In the genomic region with DNA sequence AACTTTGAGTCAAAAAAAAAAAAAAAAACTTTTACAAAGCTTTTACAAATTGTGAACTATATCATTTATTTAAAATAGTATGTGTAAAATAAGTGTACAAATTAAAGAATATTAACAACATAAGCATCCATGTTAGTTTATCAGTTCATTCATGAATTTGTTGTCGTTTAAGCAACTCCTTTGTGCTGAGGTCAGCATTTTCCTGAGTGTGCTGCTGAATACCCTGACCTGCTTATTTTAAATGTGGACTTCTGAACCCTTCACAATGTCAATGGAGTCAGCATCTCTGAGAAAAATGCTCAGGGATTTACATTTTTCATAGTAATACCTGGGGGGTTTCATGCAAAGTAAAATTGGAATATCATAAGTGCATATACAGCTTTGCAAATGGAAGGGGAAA, we compare ENCODE assay signal across 22 cellular contexts.
A peak's percentile ranks its signal among the peaks of the same experiment; 100 is the strongest.
DNase-seq lines count a peak whose midpoint lies in the region; ATAC-seq, FAIRE-seq and TF ChIP-seq lines count a peak whose summit lies in the region.
"Had no signal": no experiment of that assay in that cellular context is flagged by ENCODE, and none has a peak within 500 bp of the region (broad histone marks: within the 10 kb centered on the region; RNA-seq: fewer than 3 reads in every experiment).

No MANE protein-coding gene starts in this region.

- H3K4me3 ChIP-seq in A549 (no peak overlapping the region), K562 (no peak overlapping the region), HepG2 (replicated peaks in 1 of 3; ENCODE audit: insufficient read depth in 1 of 3, low read depth in 2 of 3, low read length in 3 of 3) (no peak overlapping the region)
- H3K4me3 ChIP-seq: BLaER1 treated with 17β-estradiol and CSF1 and Interleukin-3, amounts not matched to agents 10 nM and 100 nM; GM23338 had no signal

- H3K36me3 ChIP-seq in K562 (ENCODE audit: control insufficient read depth, insufficient read depth, low read length), result no peaks in the 10 kb centered on the region
- H3K36me3 ChIP-seq in HepG2 (replicated peaks in 1 of 2; ENCODE audit: control insufficient read depth in 1 of 2, insufficient read depth in 2 of 2, low read length in 2 of 2), result no peaks in the 10 kb centered on the region
- H3K36me3 ChIP-seq: BLaER1 treated with 17β-estradiol and CSF1 and Interleukin-3, amounts not matched to agents 10 nM and 100 nM had no signal

- intact Hi-C loops in K562 (cut with micrococcal nuclease) (no loop called here), HepG2 (cut with micrococcal nuclease; ENCODE audit: unreplicated experiment) (no loop called here), Calu3 (cut with micrococcal nuclease; ENCODE audit: unreplicated experiment) (no loop called here)

- H3K9me3 Mint-ChIP-seq in mesothelial cell of epicardium, result no peaks in the 10 kb centered on the region
- no peaks in the 10 kb centered on the region for H3K9me3 Mint-ChIP-seq in Calu3 (ENCODE audit: low read depth, unreplicated experiment)
- H3K9me3 Mint-ChIP-seq: CD8-positive, alpha-beta T cell; GM23338; HFFc6 had no signal

- H3K27me3 Mint-ChIP-seq in mesothelial cell of epicardium (ENCODE audit: low read depth) (no peaks in the 10 kb centered on the region), Calu3 (ENCODE audit: unreplicated experiment) (no peaks in the 10 kb centered on the region)
- H3K27me3 Mint-ChIP-seq: IgD-negative memory B cell had no signal

- H3K4me2 ChIP-seq in A549, result no peak overlapping the region
- no peak overlapping the region for H3K4me2 ChIP-seq in K562 (ENCODE audit: insufficient read depth, low read length)
- H3K4me2 ChIP-seq in HepG2 (ENCODE audit: low read depth, low read length), result no peak overlapping the region
- H3K4me2 ChIP-seq: BLaER1 treated with 17β-estradiol and CSF1 and Interleukin-3, amounts not matched to agents 10 nM and 100 nM; GM23338 had no signal

- ATAC-seq in A549 (no peak), K562 (no peak), HepG2 (no peak), HG03442 (IDR thresholded peaks at IDR 0.05; ENCODE audit: unreplicated experiment) (no peak)
- ATAC-seq: CD8-positive, alpha-beta T cell; GM23338; HCT116 had no signal

- H4K20me1 ChIP-seq in K562 (replicated peaks; ENCODE audit: control insufficient read depth, insufficient read depth, low read length) (no peaks in the 10 kb centered on the region), HepG2 (ENCODE audit: insufficient read depth, low read length) (no peaks in the 10 kb centered on the region)
- H4K20me1 ChIP-seq: BLaER1 treated with 17β-estradiol and CSF1 and Interleukin-3, amounts not matched to agents 10 nM and 100 nM had no signal

- no peak overlapping the region for H2AFZ ChIP-seq in K562 (ENCODE audit: low read depth, low read length)
- no peak overlapping the region for H2AFZ ChIP-seq in HepG2 (ENCODE audit: low read length)
- H2AFZ ChIP-seq: GM23338 had no signal

- TF ChIP-seq CTCF in A549 (IDR thresholded peaks at IDR 0.05) (no peak), K562 (IDR thresholded peaks at IDR 0.05 in 2 of 3, conservative IDR thresholded peaks at IDR 0.05 in 1 of 3; ENCODE audit: insufficient read depth in 2 of 3, low read depth in 1 of 3, low read length in 3 of 3) (no peak), HepG2 (CRISPR knock-in tag; IDR thresholded peaks at IDR 0.05) (no peak), mesothelial cell of epicardium (IDR thresholded peaks at IDR 0.05; ENCODE audit: unreplicated experiment) (no peak), Calu3 (IDR thresholded peaks at IDR 0.05; ENCODE audit: unreplicated experiment) (no peak)

- in situ Hi-C loops in K562 (cut with MboI), result no loop called here
- in situ Hi-C loops in HepG2 (cut with HindIII; ENCODE audit: extremely low pct_ligation_motif_present, low pct_unique_long_range_greater_than_20kb), result no loop called here

- no peak overlapping the region for H3K27ac ChIP-seq in A549
- H3K27ac ChIP-seq in K562 (ENCODE audit: extremely low read depth, low read depth, low read length), result no peak overlapping the region
- H3K27ac ChIP-seq in HepG2 (ENCODE audit: extremely low read length, insufficient read depth, low read length), result no peak overlapping the region
- H3K27ac ChIP-seq: 22Rv1; BLaER1 treated with 17β-estradiol and CSF1 and Interleukin-3, amounts not matched to agents 10 nM and 100 nM; HL-60 had no signal

- no TSS peak for BruUV-seq in K562 (replicated peaks; lab: Mats Ljungman, UMichigan)
- no TSS peak for BruUV-seq in HepG2 (replicated peaks; lab: Mats Ljungman, UMichigan)
- BruUV-seq in Calu3 (replicated peaks; lab: Mats Ljungman, UMichigan), result no TSS peak

- H3K4me1 ChIP-seq in A549, result peaks cover 25% of the 10 kb centered on the region
- H3K4me1 ChIP-seq in K562 (replicated peaks in 1 of 2; ENCODE audit: control insufficient read depth in 2 of 2, insufficient read depth in 2 of 2, low read length in 2 of 2), result no peaks in the 10 kb centered on the region
- peaks cover 22% of the 10 kb centered on the region for H3K4me1 ChIP-seq in HepG2 (ENCODE audit: insufficient read depth, low read length)

- FAIRE-seq in A549 (lab: Jason Lieb, UNC) (no peak), K562 (lab: Jason Lieb, UNC) (no peak), HepG2 (lab: Jason Lieb, UNC) (no peak)
- FAIRE-seq: G401.6, GM12891 had no signal

- TF ChIP-seq POLR2A in A549 (IDR thresholded peaks at IDR 0.05; ENCODE audit: low read length) (no peak), K562 (conservative IDR thresholded peaks at IDR 0.05) (no peak), HepG2 (IDR thresholded peaks at IDR 0.05; ENCODE audit: insufficient read depth in 1 of 2, low read depth in 2 of 2, low read length in 2 of 2) (no peak)

- CTCF ChIA-PET in A549 (lab: Yijun Ruan, JAX) (interaction anchor here (0.6 to 1.4 kb wide), 3 partner anchors 12 to 800 kb away, joined by 3 to 4 read pairs (median 3); no protein-coding TSS in a partner anchor), K562 (lab: Yijun Ruan, JAX; ENCODE audit: low intra/inter-chr PET ratio) (no interaction called here), HepG2 (lab: Yijun Ruan, JAX; ENCODE audit: low intra/inter-chr PET ratio, low total read pairs) (no interaction called here), Calu3 (lab: Charles Lee) (no interaction called here)

- H3K9me3 ChIP-seq in A549, result no peaks in the 10 kb centered on the region
- no peaks in the 10 kb centered on the region for H3K9me3 ChIP-seq in K562 (replicated peaks; ENCODE audit: control insufficient read depth, insufficient read depth, low read depth, low read length)
- H3K9me3 ChIP-seq in HepG2 (ENCODE audit: low read length), result no peaks in the 10 kb centered on the region
- H3K9me3 ChIP-seq: BLaER1 treated with 17β-estradiol and CSF1 and Interleukin-3, amounts not matched to agents 10 nM and 100 nM had no signal

- POLR2A ChIA-PET in A549 (lab: Yijun Ruan, JAX) (no interaction called here), K562 (lab: Yijun Ruan, JAX) (no interaction called here), HepG2 (lab: Yijun Ruan, JAX) (no interaction called here)

- TF ChIP-seq RAD21 in A549 (conservative IDR thresholded peaks at IDR 0.05 in 1 of 2, IDR thresholded peaks at IDR 0.05 in 1 of 2) (no peak), K562 (CRISPR knock-in tag; conservative IDR thresholded peaks at IDR 0.05 in 1 of 2, IDR thresholded peaks at IDR 0.05 in 1 of 2) (no peak), HepG2 (CRISPR knock-in tag; IDR thresholded peaks at IDR 0.05) (no peak)

- no peak for DNase-seq in A549 (ENCODE audit: low read depth in 1 of 2, low spot score in 1 of 2)
- no peak for DNase-seq in K562 (ENCODE audit: extremely low read depth in 1 of 4, low spot score in 3 of 4)
- DNase-seq in HepG2 (ENCODE audit: low spot score), result no peak
- no peak for DNase-seq in mesothelial cell of epicardium (ENCODE audit: low spot score in 2 of 2, unreplicated experiment in 2 of 2)
- no peak for DNase-seq in Calu3
- no peak for DNase-seq in DMS53 treated with DMSO at 0.1 percent for 48 hours (lab: John Stamatoyannopoulos, UW; ENCODE audit: unreplicated experiment)
- DNase-seq: CD8-positive, alpha-beta T cell; DMS 273 treated with DMSO at 0.1 percent for 48 hours; DMS53; H7; HFFc6; KG1 had no signal

- H3K4me1 Mint-ChIP-seq in mesothelial cell of epicardium, result peaks cover 35% of the 10 kb centered on the region
- peaks cover 43% of the 10 kb centered on the region for H3K4me1 Mint-ChIP-seq in Calu3 (ENCODE audit: low read depth, unreplicated experiment)
- H3K4me1 Mint-ChIP-seq: B cell, IgD-negative memory B cell had no signal

- H3K36me3 Mint-ChIP-seq in mesothelial cell of epicardium (no peaks in the 10 kb centered on the region), Calu3 (ENCODE audit: insufficient read depth, unreplicated experiment) (peaks cover 10% of the 10 kb centered on the region)
- H3K36me3 Mint-ChIP-seq: CD8-positive, alpha-beta T cell; IgD-negative memory B cell had no signal

- H3K79me2 ChIP-seq in K562 (ENCODE audit: control insufficient read depth, insufficient read depth, low read length) (no peaks in the 10 kb centered on the region), HepG2 (ENCODE audit: insufficient read depth, low read length) (no peaks in the 10 kb centered on the region)

- WGBS in A549 (ENCODE audit: missing lambda C conversion rate), result 51% methylated on average over 1 of the region's 1 CpG
- WGBS in K562 (ENCODE audit: insufficient coverage, low coverage, missing lambda C conversion rate), result 0% methylated on average over 1 of the region's 1 CpG
- 19% methylated on average over 1 of the region's 1 CpG for WGBS in HepG2 (ENCODE audit: low lambda C conversion rate)

- H3K9ac ChIP-seq in K562 (ENCODE audit: insufficient read depth in 1 of 2, low read depth in 2 of 2, low read length in 2 of 2) (no peak overlapping the region), HepG2 (ENCODE audit: insufficient read depth, low read depth, low read length) (no peak overlapping the region)
- H3K9ac ChIP-seq: BLaER1 treated with 17β-estradiol and CSF1 and Interleukin-3, amounts not matched to agents 10 nM and 100 nM had no signal

- no peak for TF ChIP-seq EP300 in A549 (IDR thresholded peaks at IDR 0.05)
- TF ChIP-seq EP300 in K562 (IDR thresholded peaks at IDR 0.05; ENCODE audit: low read length), result no peak
- no peak for TF ChIP-seq EP300 in HepG2 (IDR thresholded peaks at IDR 0.05; ENCODE audit: low read depth in 2 of 2, low read length in 2 of 2)
- TF ChIP-seq EP300 in HepG2 (CRISPR knock-in tag; IDR thresholded peaks at IDR 0.05; ENCODE audit: borderline replicate concordance), result no peak

- H3K27ac Mint-ChIP-seq in mesothelial cell of epicardium (peak overlapping the region; percentile 2), Calu3 (ENCODE audit: unreplicated experiment) (no peak overlapping the region)
- H3K27ac Mint-ChIP-seq: B cell; CD8-positive, alpha-beta T cell; GM23338; HFFc6; IgD-negative memory B cell had no signal

- H3K9me1 ChIP-seq in K562 (ENCODE audit: control insufficient read depth, insufficient read depth, low read length), result no peaks in the 10 kb centered on the region

- H3K27me3 ChIP-seq in K562 (ENCODE audit: control insufficient read depth in 2 of 2, insufficient read depth in 2 of 2, low read length in 2 of 2), result peaks cover 0 to 12% of the 10 kb centered on the region in 2 experiments; a peak in 1 of 5 replicates
- peaks cover 0 to 16% of the 10 kb centered on the region in 2 experiments; a peak in 1 of 5 replicates for H3K27me3 ChIP-seq in HepG2 (ENCODE audit: control insufficient read depth in 1 of 2, insufficient read depth in 2 of 2, low read length in 2 of 2)
- H3K27me3 ChIP-seq: BLaER1 treated with 17β-estradiol and CSF1 and Interleukin-3, amounts not matched to agents 10 nM and 100 nM had no signal

- H3K4me3 Mint-ChIP-seq in mesothelial cell of epicardium, result no peak overlapping the region
- H3K4me3 Mint-ChIP-seq in Calu3 (ENCODE audit: low read depth, unreplicated experiment), result no peak overlapping the region
- H3K4me3 Mint-ChIP-seq: B cell; CD8-positive, alpha-beta T cell; GM23338; HFFc6; IgD-negative memory B cell had no signal
